In the genomic region with DNA sequence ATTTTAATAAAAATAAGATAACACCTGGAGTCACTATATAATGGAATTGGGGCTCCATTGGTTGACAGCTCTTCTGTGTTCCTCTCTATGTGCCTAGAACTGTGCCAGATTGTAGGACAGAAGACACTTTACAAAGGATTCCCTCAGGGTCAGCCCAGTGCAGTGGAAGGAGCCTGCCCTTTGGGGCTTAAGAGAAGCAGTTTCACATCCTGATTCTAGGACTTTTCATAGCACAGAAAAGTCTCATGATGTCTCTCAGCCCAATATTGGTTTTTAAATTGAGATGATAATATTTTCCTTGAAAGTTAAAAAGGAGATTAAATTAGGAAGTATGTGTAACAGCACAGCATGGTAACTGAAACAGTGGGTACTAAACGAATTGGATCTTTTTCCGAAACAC, we compare ENCODE assay signal across 18 cellular contexts. TPM values are rescaled to one million over a fixed set of nuclear protein-coding genes. Genes with fewer than 3 reads are reported as not detected.
"Had no signal": no experiment of that assay in that cellular context is flagged by ENCODE, and none has a peak within 500 bp of the region (broad histone marks: within the 10 kb centered on the region; RNA-seq: fewer than 3 reads in every experiment).

No MANE protein-coding gene starts in this region.

- H3K36me3 ChIP-seq: vagina had no signal

- H3K4me2 ChIP-seq: hepatocyte had no signal

- DNase-seq: activated CD4-positive, alpha-beta T cell treated with anti-CD3 and anti-CD28 coated beads for 4 hours; activated CD8-positive, alpha-beta memory T cell treated with anti-CD3 and anti-CD28 coated beads, Interleukin-2, amount 50 U/mL, for 4 hours; activated CD8-positive, alpha-beta T cell treated with anti-CD3 and anti-CD28 coated beads for 36 hours; activated naive CD4-positive, alpha-beta T cell treated with anti-CD3 and anti-CD28 coated beads, Interleukin-2, amount 10 ng/mL, durations not matched to agents 7 days and 5 days; amniotic stem cell; body of pancreas; effector memory CD4-positive, alpha-beta T cell; posterior cingulate gyrus; small intestine; T1000; tibial artery had no signal

- ATAC-seq: activated CD8-positive, alpha-beta T cell treated with anti-CD3 and anti-CD28 coated beads for 36 hours; activated T-helper 17 cell treated with anti-CD3 and anti-CD28 coated beads, Interleukin-2, amount 50 U/mL, for 72 hours; body of pancreas had no signal

- H3K27ac Mint-ChIP-seq: activated T-helper 17 cell treated with anti-CD3 and anti-CD28 coated beads, Interleukin-2, amount 50 U/mL, for 72 hours had no signal

- H3K9me3 ChIP-seq: body of pancreas, tibial artery, vagina had no signal

- H3K4me3 Mint-ChIP-seq: activated CD8-positive, alpha-beta T cell treated with anti-CD3 and anti-CD28 coated beads for 36 hours; activated naive CD4-positive, alpha-beta T cell treated with anti-CD3 and anti-CD28 coated beads, Interleukin-2, amount 10 ng/mL, durations not matched to agents 7 days and 5 days; activated T-helper 17 cell treated with anti-CD3 and anti-CD28 coated beads, Interleukin-2, amount 50 U/mL, for 72 hours had no signal

- H3K27me3 ChIP-seq: body of pancreas, hepatocyte, tibial artery, vagina had no signal

- H3K9me3 Mint-ChIP-seq: activated CD8-positive, alpha-beta T cell treated with anti-CD3 and anti-CD28 coated beads for 36 hours; activated naive CD4-positive, alpha-beta T cell treated with anti-CD3 and anti-CD28 coated beads, Interleukin-2, amount 10 ng/mL, durations not matched to agents 7 days and 5 days; activated T-helper 17 cell treated with anti-CD3 and anti-CD28 coated beads, Interleukin-2, amount 50 U/mL, for 72 hours had no signal

- H3K4me1 ChIP-seq: body of pancreas had no signal

- H3K27me3 Mint-ChIP-seq: activated CD8-positive, alpha-beta T cell treated with anti-CD3 and anti-CD28 coated beads for 36 hours; activated naive CD4-positive, alpha-beta T cell treated with anti-CD3 and anti-CD28 coated beads, Interleukin-2, amount 10 ng/mL, durations not matched to agents 7 days and 5 days; activated T-helper 17 cell treated with anti-CD3 and anti-CD28 coated beads, Interleukin-2, amount 50 U/mL, for 72 hours had no signal

- H3K4me3 ChIP-seq: body of pancreas, hepatocyte, tibial artery, vagina had no signal

- H3K27ac ChIP-seq: body of pancreas, hepatocyte, tibial artery, vagina, VCaP had no signal

RNA-seq across cellular contexts. Expression of gene PLAAT2, which starts 19.5 kb away (rescaled TPM):
- total RNA-seq: activated T-helper 17 cell treated with anti-CD3 and anti-CD28 coated beads, Interleukin-2, amount 50 U/mL, for 72 hours; body of pancreas; kidney epithelial cell; liver; vagina had no signal

RNA-seq across cellular contexts. Expression of gene LGALS12, which starts 37.8 kb away (rescaled TPM):
- total RNA-seq: activated CD8-positive, alpha-beta T cell treated with anti-CD3 and anti-CD28 coated beads for 36 hours; activated T-helper 17 cell treated with anti-CD3 and anti-CD28 coated beads, Interleukin-2, amount 50 U/mL, for 72 hours; epithelial cell of proximal tubule; hepatocyte; kidney epithelial cell had no signal
- polyA plus RNA-seq: hepatocyte had no signal
